In the genomic region with DNA sequence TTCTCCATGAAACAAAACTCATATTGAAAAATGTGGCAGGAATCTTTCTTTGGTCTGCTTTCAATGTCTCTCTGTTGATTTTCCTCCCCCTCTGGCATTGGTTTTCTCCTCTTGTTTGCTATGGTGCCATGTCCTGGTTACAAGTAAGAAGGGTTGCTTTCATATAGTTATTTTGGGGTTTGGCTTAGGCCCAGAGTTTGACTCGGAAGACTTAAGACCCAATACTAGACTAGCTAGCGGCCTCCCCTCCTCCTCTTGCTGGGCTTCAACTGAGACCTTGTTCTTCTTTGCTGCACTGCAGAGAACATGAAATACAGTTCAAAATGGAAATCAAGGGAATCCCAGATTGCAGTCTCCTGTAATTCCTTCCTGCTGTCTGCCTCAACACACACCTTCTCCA, we compare ENCODE assay signal across 19 cellular contexts. TPM values are rescaled to one million over a fixed set of nuclear protein-coding genes. Genes with fewer than 3 reads are reported as not detected.
A peak's percentile ranks its signal among the peaks of the same experiment; 100 is the strongest.
DNase-seq lines count a peak whose midpoint lies in the region; ATAC-seq and TF ChIP-seq lines count a peak whose summit lies in the region.
"Had no signal": no experiment of that assay in that cellular context is flagged by ENCODE, and none has a peak within 500 bp of the region (broad histone marks: within the 10 kb centered on the region; RNA-seq: fewer than 3 reads in every experiment).

No MANE protein-coding gene starts in this region.

- peaks cover 11% of the 10 kb centered on the region for H3F3A ChIP-seq in SK-N-SH (replicated peaks; ENCODE audit: insufficient read depth)

- WGBS in SK-N-SH (ENCODE audit: low lambda C conversion rate), result 97% methylated on average over 2 of the region's 2 CpGs

- CTCF ChIA-PET in SK-N-SH (lab: Yijun Ruan, JAX), result interaction anchor here (1.7 kb wide), 1 partner anchor 9 kb away, joined by 10 read pairs; no protein-coding TSS in a partner anchor

- POLR2A ChIA-PET in SK-N-SH (lab: Yijun Ruan, JAX), result no interaction called here

- H3K4me2 ChIP-seq in SK-N-SH, result no peak overlapping the region

- peak overlapping the region; percentile 0 for H3K27ac Mint-ChIP-seq in stimulated activated naive B cell treated with anti-CD40 and anti-IgM and Interleukin-4, amounts not matched to agents 10 μg/mL and 1 μg/mL and 100 μg/mL, for 72 hours
- peak overlapping the region in 1 of 2 donors; percentile 39 for H3K27ac Mint-ChIP-seq in effector memory CD8-positive, alpha-beta T cell
- H3K27ac Mint-ChIP-seq: activated naive CD4-positive, alpha-beta T cell treated with anti-CD3 and anti-CD28 coated beads, Interleukin-2, amount 10 ng/mL, durations not matched to agents 7 days and 5 days had no signal

- no peak overlapping the region for H2AFZ ChIP-seq in SK-N-SH (ENCODE audit: low read depth)

- ATAC-seq in stimulated activated naive B cell treated with anti-CD40 and anti-IgM and Interleukin-4, amounts not matched to agents 10 μg/mL and 1 μg/mL and 100 μg/mL, for 72 hours (replicated peaks), result no peak
- ATAC-seq in effector memory CD8-positive, alpha-beta T cell (replicated peaks), result no peak
- ATAC-seq: foreskin keratinocyte, left lung had no signal

- no peaks in the 10 kb centered on the region for H3K27me3 Mint-ChIP-seq in stimulated activated naive B cell treated with anti-CD40 and anti-IgM and Interleukin-4, amounts not matched to agents 10 μg/mL and 1 μg/mL and 100 μg/mL, for 72 hours
- no peaks in the 10 kb centered on the region for H3K27me3 Mint-ChIP-seq in effector memory CD8-positive, alpha-beta T cell
- H3K27me3 Mint-ChIP-seq: activated naive CD4-positive, alpha-beta T cell treated with anti-CD3 and anti-CD28 coated beads, Interleukin-2, amount 10 ng/mL, durations not matched to agents 7 days and 5 days; naive B cell had no signal

- no peak overlapping the region for H3K4me3 ChIP-seq in effector memory CD4-positive, alpha-beta T cell (ENCODE audit: insufficient read depth, low read depth, low read length, poor library complexity, severe bottlenecking)
- H3K4me3 ChIP-seq in SK-N-SH (ENCODE audit: low read depth in 2 of 2, low read length in 1 of 2), result no peak overlapping the region
- H3K4me3 ChIP-seq: left lung had no signal

- no peak for TF ChIP-seq EP300 in SK-N-SH (IDR thresholded peaks at IDR 0.05; ENCODE audit: borderline replicate concordance in 1 of 2, low read depth in 1 of 2, low read length in 1 of 2)

- no peaks in the 10 kb centered on the region for H3K4me1 ChIP-seq in effector memory CD4-positive, alpha-beta T cell (ENCODE audit: control insufficient read depth, insufficient read depth, low read length, poor library complexity, severe bottlenecking)
- H3K4me1 ChIP-seq in SK-N-SH (ENCODE audit: control insufficient read depth in 1 of 2, insufficient read depth in 2 of 2, low read depth in 1 of 2, low read length in 1 of 2), result peaks cover 0 to 6% of the 10 kb centered on the region in 2 experiments; a peak in 2 of 4 replicates
- H3K4me1 ChIP-seq: left lung had no signal

- no peak overlapping the region for H3K27ac ChIP-seq in effector memory CD4-positive, alpha-beta T cell (ENCODE audit: insufficient read depth, low read length, poor library complexity, severe bottlenecking)
- H3K27ac ChIP-seq in SK-N-SH (ENCODE audit: low read depth in 2 of 2, low read length in 1 of 2), result peak overlapping the region in 1 of 2 experiments; percentile 31; a peak in 1 of 4 replicates
- H3K27ac ChIP-seq: foreskin keratinocyte, left lung had no signal

- no peaks in the 10 kb centered on the region for H3K9me3 Mint-ChIP-seq in stimulated activated naive B cell treated with anti-CD40 and anti-IgM and Interleukin-4, amounts not matched to agents 10 μg/mL and 1 μg/mL and 100 μg/mL, for 72 hours
- H3K9me3 Mint-ChIP-seq in effector memory CD8-positive, alpha-beta T cell, result no peaks in the 10 kb centered on the region
- H3K9me3 Mint-ChIP-seq: activated naive CD4-positive, alpha-beta T cell treated with anti-CD3 and anti-CD28 coated beads, Interleukin-2, amount 10 ng/mL, durations not matched to agents 7 days and 5 days; H9; naive B cell had no signal

- no peak overlapping the region for H3K4me3 Mint-ChIP-seq in stimulated activated naive B cell treated with anti-CD40 and anti-IgM and Interleukin-4, amounts not matched to agents 10 μg/mL and 1 μg/mL and 100 μg/mL, for 72 hours
- H3K4me3 Mint-ChIP-seq in effector memory CD8-positive, alpha-beta T cell, result no peak overlapping the region
- H3K4me3 Mint-ChIP-seq: activated naive CD4-positive, alpha-beta T cell treated with anti-CD3 and anti-CD28 coated beads, Interleukin-2, amount 10 ng/mL, durations not matched to agents 7 days and 5 days; H9 had no signal

- no peaks in the 10 kb centered on the region for H3K27me3 ChIP-seq in effector memory CD4-positive, alpha-beta T cell (replicated peaks; ENCODE audit: control insufficient read depth, insufficient read depth, low read length, poor library complexity, severe bottlenecking)
- no peaks in the 10 kb centered on the region for H3K27me3 ChIP-seq in SK-N-SH (ENCODE audit: insufficient read depth)
- H3K27me3 ChIP-seq: foreskin keratinocyte, left lung had no signal

- no peak for TF ChIP-seq RAD21 in SK-N-SH (IDR thresholded peaks at IDR 0.05; ENCODE audit: low read length)

- DNase-seq in EH (ENCODE audit: low read depth) (peak; percentile 39), astrocyte of the hippocampus (ENCODE audit: low read depth, low spot score) (peak; percentile 77), foreskin melanocyte (peak; percentile 96), NCI-H1417 treated with DMSO at 0.1 percent for 48 hours (lab: John Stamatoyannopoulos, UW) (no peak), SK-N-SH (no peak)
- no peak for DNase-seq in stimulated activated naive B cell treated with anti-CD40 and anti-IgM and Interleukin-4, amounts not matched to agents 10 μg/mL and 1 μg/mL and 100 μg/mL, for 72 hours
- DNase-seq in effector memory CD4-positive, alpha-beta T cell, result no peak
- DNase-seq in effector memory CD8-positive, alpha-beta T cell, result no peak
- DNase-seq: activated naive CD4-positive, alpha-beta T cell treated with anti-CD3 and anti-CD28 coated beads, Interleukin-2, amount 10 ng/mL, durations not matched to agents 7 days and 5 days; effector CD8-positive, alpha-beta T cell; EL; foreskin keratinocyte; H9; KG1; left lung; naive B cell; NCI-H1092; NCI-H2171 treated with DMSO at 0.1 percent for 48 hours; RPMI8226 had no signal

- peaks cover 45 to 64% of the 10 kb centered on the region in 2 donors for H3K36me3 Mint-ChIP-seq in stimulated activated naive B cell treated with anti-CD40 and anti-IgM and Interleukin-4, amounts not matched to agents 10 μg/mL and 1 μg/mL and 100 μg/mL, for 72 hours
- H3K36me3 Mint-ChIP-seq in effector memory CD8-positive, alpha-beta T cell (ENCODE audit: insufficient read depth), result peaks cover 23% of the 10 kb centered on the region

- H3K9me2 ChIP-seq in SK-N-SH, result no peaks in the 10 kb centered on the region

- H3K9ac ChIP-seq in SK-N-SH, result no peak overlapping the region

- no peaks in the 10 kb centered on the region for H3K79me2 ChIP-seq in SK-N-SH (ENCODE audit: insufficient read depth)

- H3K4me1 Mint-ChIP-seq in stimulated activated naive B cell treated with anti-CD40 and anti-IgM and Interleukin-4, amounts not matched to agents 10 μg/mL and 1 μg/mL and 100 μg/mL, for 72 hours, result no peaks in the 10 kb centered on the region
- H3K4me1 Mint-ChIP-seq in effector memory CD8-positive, alpha-beta T cell (ENCODE audit: low read depth in 2 of 2), result peaks cover 4% of the 10 kb centered on the region in 2 donors
- H3K4me1 Mint-ChIP-seq: activated naive CD4-positive, alpha-beta T cell treated with anti-CD3 and anti-CD28 coated beads, Interleukin-2, amount 10 ng/mL, durations not matched to agents 7 days and 5 days had no signal

- TF ChIP-seq CTCF in SK-N-SH (IDR thresholded peaks at IDR 0.05), result no peak

- no peaks in the 10 kb centered on the region for H4K20me1 ChIP-seq in SK-N-SH (ENCODE audit: insufficient read depth)

- H3K9me3 ChIP-seq in effector memory CD4-positive, alpha-beta T cell (ENCODE audit: control insufficient read depth, low read length), result no peaks in the 10 kb centered on the region
- no peaks in the 10 kb centered on the region for H3K9me3 ChIP-seq in SK-N-SH
- H3K9me3 ChIP-seq: left lung had no signal

- peaks cover 24% of the 10 kb centered on the region for H3K36me3 ChIP-seq in effector memory CD4-positive, alpha-beta T cell (ENCODE audit: control insufficient read depth, insufficient read depth, low read length)
- H3K36me3 ChIP-seq in SK-N-SH (replicated peaks in 1 of 2; ENCODE audit: control insufficient read depth in 1 of 2, insufficient read depth in 2 of 2, low read length in 1 of 2), result no peaks in the 10 kb centered on the region

TF ChIP-seq in SK-N-SH, 30 proteins besides CTCF, POLR2A, EP300 and RAD21:
- TF ChIP-seq ELF1 (IDR thresholded peaks at IDR 0.05) (no peak), YY1 (IDR thresholded peaks at IDR 0.05; ENCODE audit: low read depth) (no peak), RFX5 (IDR thresholded peaks at IDR 0.05; ENCODE audit: low read length) (no peak)
- TF ChIP-seq, protein P1, sequence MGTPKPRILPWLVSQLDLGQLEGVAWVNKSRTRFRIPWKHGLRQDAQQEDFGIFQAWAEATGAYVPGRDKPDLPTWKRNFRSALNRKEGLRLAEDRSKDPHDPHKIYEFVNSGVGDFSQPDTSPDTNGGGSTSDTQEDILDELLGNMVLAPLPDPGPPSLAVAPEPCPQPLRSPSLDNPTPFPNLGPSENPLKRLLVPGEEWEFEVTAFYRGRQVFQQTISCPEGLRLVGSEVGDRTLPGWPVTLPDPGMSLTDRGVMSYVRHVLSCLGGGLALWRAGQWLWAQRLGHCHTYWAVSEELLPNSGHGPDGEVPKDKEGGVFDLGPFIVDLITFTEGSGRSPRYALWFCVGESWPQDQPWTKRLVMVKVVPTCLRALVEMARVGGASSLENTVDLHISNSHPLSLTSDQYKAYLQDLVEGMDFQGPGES (IDR thresholded peaks at IDR 0.05; ENCODE audit: low read depth, low read length), result no peak

RNA-seq across cellular contexts. Expression of a gene that starts 30.0 kb away (rescaled TPM):
- polyA plus RNA-seq in SK-N-SH (2012; rRNA removed), result 0.15 and 0.20 TPM in 2 replicates
- 0.01 and 0.04 TPM in 2 replicates for polyA plus RNA-seq in SK-N-SH (2012; cell fraction: cytosol; rRNA removed)
- polyA plus RNA-seq in SK-N-SH (2012; cell fraction: nucleus; rRNA removed), result 2.0 and 3.1 TPM in 2 replicates

Comparison
In these comparisons a context has a peak if more than half of its experiments do, and no peak if none do; other contexts are left out.
1. DNase-seq: peak in EH (single experiment), astrocyte of the hippocampus (single experiment) and foreskin melanocyte (single experiment); none in stimulated activated naive B cell treated with anti-CD40 and anti-IgM and Interleukin-4, amounts not matched to agents 10 μg/mL and 1 μg/mL and 100 μg/mL, for 72 hours (single experiment), NCI-H1417 treated with DMSO at 0.1 percent for 48 hours (single experiment), effector memory CD4-positive, alpha-beta T cell (0 of 3), SK-N-SH (single experiment) and effector memory CD8-positive, alpha-beta T cell (0 of 3).